22 cellular contexts compared by ENCODE assay signal in genomic region chr4:162111078-162111477, GRCh38. TPM values are rescaled to one million over a fixed set of nuclear protein-coding genes. Genes with fewer than 3 reads are reported as not detected.
DNase-seq lines count a peak whose midpoint lies in the region; ATAC-seq, FAIRE-seq and TF ChIP-seq lines count a peak whose summit lies in the region.
"Had no signal": no experiment of that assay in that cellular context is flagged by ENCODE, and none has a peak within 500 bp of the region (broad histone marks: within the 10 kb centered on the region; RNA-seq: fewer than 3 reads in every experiment).

No MANE protein-coding gene starts in this region.

- H3K4me2 ChIP-seq in IMR-90 (ENCODE audit: low read depth, low read length) (no peak overlapping the region), H1 (ENCODE audit: insufficient read depth in 1 of 2, low read depth in 2 of 2, low read length in 2 of 2) (no peak overlapping the region)
- H3K4me2 ChIP-seq: BLaER1 had no signal

- no TSS peak for BruUV-seq in IMR-90 (replicated peaks; lab: Mats Ljungman, UMichigan)

- H3K36me3 ChIP-seq in IMR-90 (ENCODE audit: control insufficient read depth, insufficient read depth, low read length) = no peaks in the 10 kb centered on the region
- no peaks in the 10 kb centered on the region for H3K36me3 ChIP-seq in H1 (ENCODE audit: control insufficient read depth in 2 of 4, insufficient read depth in 4 of 4, low read length in 3 of 4)
- H3K36me3 ChIP-seq: BE2C, BLaER1 had no signal

- FAIRE-seq in D721Med (lab: Jason Lieb, UNC) (peak; percentile 95), H1 (lab: Jason Lieb, UNC) (no peak)
- FAIRE-seq: GM12891, GM19239 had no signal

- H2BK15ac ChIP-seq in IMR-90 (ENCODE audit: low read depth, low read length) = no peak overlapping the region
- H2BK15ac ChIP-seq in H1 (ENCODE audit: low read length) = no peak overlapping the region

- H4K91ac ChIP-seq in IMR-90 (ENCODE audit: insufficient read depth, low read depth, low read length) (no peak overlapping the region), H1 (replicated peaks; ENCODE audit: insufficient read length, low read length) (no peak overlapping the region)

- H2BK120ac ChIP-seq in IMR-90 (ENCODE audit: low read depth, low read length) = no peak overlapping the region
- no peak overlapping the region for H2BK120ac ChIP-seq in H1 (replicated peaks; ENCODE audit: low read depth, low read length)

- H3K27ac ChIP-seq in IMR-90 (ENCODE audit: insufficient read depth, low read length) (no peak overlapping the region), H1 (ENCODE audit: low read depth, low read length) (no peak overlapping the region)
- H3K27ac ChIP-seq: BLaER1 had no signal

- H3K4me1 Mint-ChIP-seq in chondrocyte (ENCODE audit: low read depth) = no peaks in the 10 kb centered on the region
- H3K4me1 Mint-ChIP-seq: CD14-positive monocyte; CD4-positive, alpha-beta memory T cell; CD4-positive, CD25-positive, alpha-beta regulatory T cell; CD8-positive, alpha-beta memory T cell had no signal

- H4K20me1 ChIP-seq in IMR-90 (ENCODE audit: insufficient read depth, low read length) (no peaks in the 10 kb centered on the region), H1 (replicated peaks in 1 of 2; ENCODE audit: control insufficient read depth in 1 of 2, insufficient read depth in 2 of 2, low read length in 2 of 2) (no peaks in the 10 kb centered on the region)
- H4K20me1 ChIP-seq: BLaER1 had no signal

- H2AK9ac ChIP-seq in IMR-90 (replicated peaks; ENCODE audit: low read depth, low read length, poor library complexity) = no peak overlapping the region

- H3K79me2 ChIP-seq in H1 (ENCODE audit: control insufficient read depth in 1 of 2, insufficient read depth in 2 of 2, low read length in 2 of 2) = no peaks in the 10 kb centered on the region

- H3K27me3 ChIP-seq in IMR-90 (ENCODE audit: control insufficient read depth, insufficient read depth, low read length) (no peaks in the 10 kb centered on the region), H1 (replicated peaks in 1 of 4; ENCODE audit: control insufficient read depth in 3 of 4, extremely low read depth in 1 of 4, insufficient read depth in 3 of 4, low read length in 3 of 4) (no peaks in the 10 kb centered on the region)
- H3K27me3 ChIP-seq: BE2C, BLaER1 had no signal

- H2AK5ac ChIP-seq in IMR-90 (ENCODE audit: low read depth, low read length) = no peak overlapping the region
- H2AK5ac ChIP-seq in H1 (ENCODE audit: low read depth, low read length) = no peak overlapping the region

- POLR2A ChIA-PET in IMR-90 (lab: Charles Lee; ENCODE audit: unreplicated experiment) = no interaction called here
- POLR2A ChIA-PET in H1 (lab: Charles Lee; ENCODE audit: partially characterized antibody) = no interaction called here

- H4K8ac ChIP-seq in IMR-90 (ENCODE audit: low read depth in 2 of 2, low read length in 2 of 2) (no peak overlapping the region), H1 (ENCODE audit: extremely low read depth, insufficient read depth, low read length) (no peak overlapping the region)

- H3K79me1 ChIP-seq in IMR-90 (ENCODE audit: low read depth in 1 of 2, low read length in 2 of 2) (no peaks in the 10 kb centered on the region), H1 (ENCODE audit: low read depth, low read length) (no peaks in the 10 kb centered on the region)

- H3K56ac ChIP-seq in IMR-90 (ENCODE audit: extremely low read depth, insufficient read depth, low read length) (no peak overlapping the region), H1 (replicated peaks; ENCODE audit: insufficient read length, low read depth, low read length) (no peak overlapping the region)

- H3K9me3 Mint-ChIP-seq in chondrocyte (ENCODE audit: low read depth) = no peaks in the 10 kb centered on the region

- H2BK20ac ChIP-seq in IMR-90 (ENCODE audit: low read depth, low read length) = no peak overlapping the region
- H2BK20ac ChIP-seq in H1 (ENCODE audit: low read length) = no peak overlapping the region

- H3K14ac ChIP-seq in IMR-90 (replicated peaks; ENCODE audit: low read depth, low read length) (no peak overlapping the region), H1 (ENCODE audit: insufficient read length) (no peak overlapping the region)

- H2BK12ac ChIP-seq in H1 (ENCODE audit: low read depth, low read length) = no peak overlapping the region

- H3K23ac ChIP-seq in IMR-90 (ENCODE audit: low read depth, low read length) (no peak overlapping the region), H1 (ENCODE audit: insufficient read length) (no peak overlapping the region)

- no CpG with 5 or more reads among the region's 4 CpGs for WGBS in IMR-90 (ENCODE audit: extremely low coverage in 2 of 2, insufficient read length in 1 of 2), 2 experiments
- 96% methylated on average over 4 of the region's 4 CpGs; no CpG with 5 or more reads in 1 of the 2 experiments for WGBS in H1 (ENCODE audit: extremely low coverage in 1 of 2, insufficient coverage in 1 of 2, insufficient read length in 1 of 2, insufficient replicate concordance in 2 of 2, low coverage in 1 of 2, low lambda C conversion rate in 2 of 2, missing lambda C conversion rate in 1 of 2), 2 experiments

- no peak overlapping the region for H4K5ac ChIP-seq in IMR-90 (ENCODE audit: low read depth, low read length)
- no peak overlapping the region for H4K5ac ChIP-seq in H1 (ENCODE audit: insufficient read length, low read depth, low read length)

- H3K9me1 ChIP-seq in IMR-90 (ENCODE audit: insufficient read depth, low read length) = no peaks in the 10 kb centered on the region

- H3K4me3 ChIP-seq in IMR-90 (ENCODE audit: insufficient read depth, low read depth, low read length) (no peak overlapping the region), H1 (ENCODE audit: extremely low read depth in 1 of 4, insufficient read depth in 2 of 4, low read depth in 3 of 4, low read length in 4 of 4) (no peak overlapping the region)
- H3K4me3 ChIP-seq: BLaER1 had no signal

- H3K18ac ChIP-seq in IMR-90 (ENCODE audit: low read depth, low read length) (no peak overlapping the region), H1 (ENCODE audit: extremely low read depth, low read length) (no peak overlapping the region)

- TF ChIP-seq RAD21 in IMR-90 (IDR thresholded peaks at IDR 0.05; ENCODE audit: low read length) (no peak), H1 (IDR thresholded peaks at IDR 0.05 in 1 of 2, conservative IDR thresholded peaks at IDR 0.05 in 1 of 2; ENCODE audit: low read depth in 2 of 2, low read length in 2 of 2) (no peak)

- peaks cover 1% of the 10 kb centered on the region for H3K27me3 Mint-ChIP-seq in chondrocyte (ENCODE audit: low read depth)
- H3K27me3 Mint-ChIP-seq: CD4-positive, alpha-beta memory T cell; CD4-positive, CD25-positive, alpha-beta regulatory T cell; CD8-positive, alpha-beta memory T cell had no signal

- intact Hi-C loops in IMR-90 (cut with micrococcal nuclease) = no loop called here

- H2AFZ ChIP-seq in IMR-90 (replicated peaks; ENCODE audit: low read length, poor library complexity) (no peak overlapping the region), H1 (ENCODE audit: low read length) (no peak overlapping the region)

- ATAC-seq in IMR-90 (ENCODE audit: low read depth) = no peak
- no peak for ATAC-seq in HG03469 (IDR thresholded peaks at IDR 0.05; ENCODE audit: unreplicated experiment)

- no peak overlapping the region for H2BK5ac ChIP-seq in IMR-90 (ENCODE audit: low read depth, low read length, poor library complexity, severe bottlenecking)
- no peak overlapping the region for H2BK5ac ChIP-seq in H1 (ENCODE audit: low read depth, low read length)

- H3K9me3 ChIP-seq in IMR-90 (ENCODE audit: control insufficient read depth, insufficient read depth, low read length) = no peaks in the 10 kb centered on the region
- H3K9me3 ChIP-seq in H1 (ENCODE audit: insufficient read depth in 2 of 2, low read depth in 1 of 2, low read length in 1 of 2) = no peaks in the 10 kb centered on the region
- H3K9me3 ChIP-seq: BE2C, BLaER1 had no signal

- in situ Hi-C loops in IMR-90 (cut with MboI; ENCODE audit: low sequenced_read_pairs) = no loop called here

- no peak for TF ChIP-seq POLR2A in IMR-90 (IDR thresholded peaks at IDR 0.05; ENCODE audit: low read depth, low read length)
- no peak for TF ChIP-seq POLR2A in H1 (IDR thresholded peaks at IDR 0.05; ENCODE audit: control extremely low read depth in 1 of 2, low read depth in 2 of 2, low read length in 2 of 2)

- TF ChIP-seq CTCF in D721Med (IDR thresholded peaks at IDR 0.05; ENCODE audit: insufficient read depth, missing control alignments) = no peak
- no peak for TF ChIP-seq CTCF in IMR-90 (conservative IDR thresholded peaks at IDR 0.05; ENCODE audit: low read depth, low read length)
- TF ChIP-seq CTCF in H1 (IDR thresholded peaks at IDR 0.05; ENCODE audit: control extremely low read depth in 1 of 3, insufficient read depth in 1 of 3, low read depth in 1 of 3, low read length in 3 of 3) = no peak
- no peak for TF ChIP-seq CTCF in chondrocyte (IDR thresholded peaks at IDR 0.05)

- CTCF ChIA-PET in IMR-90 (lab: Yijun Ruan, JAX) = no interaction called here
- CTCF ChIA-PET in H1 (lab: Charles Lee; ENCODE audit: partially characterized antibody) = no interaction called here

- no peaks in the 10 kb centered on the region for H3K23me2 ChIP-seq in H1 (ENCODE audit: low read depth, low read length)

- DNase-seq in D721Med (ENCODE audit: insufficient read length, low spot score) = no peak
- no peak for DNase-seq in IMR-90
- peak; percentile 84 for DNase-seq in NCI-H82 (lab: John Stamatoyannopoulos, UW)
- no peak for DNase-seq in H1 (ENCODE audit: low read depth in 1 of 2, low spot score in 2 of 2)
- DNase-seq in amniotic stem cell (lab: John Stamatoyannopoulos, UW) = no peak
- DNase-seq in chondrocyte (ENCODE audit: low spot score) = no peak
- DNase-seq: 8988T; ACHN; BE2C; C1 segment of cervical spinal cord; CD4-positive, alpha-beta memory T cell; CD4-positive, CD25-positive, alpha-beta regulatory T cell; CD8-positive, alpha-beta memory T cell; COR-L47; DMS79 treated with DMSO at 0.1 percent for 48 hours; GF-D8 had no signal

- no peak overlapping the region for H3K4ac ChIP-seq in IMR-90 (ENCODE audit: low read depth, low read length)
- no peak overlapping the region for H3K4ac ChIP-seq in H1 (replicated peaks; ENCODE audit: insufficient read length, low read depth, low read length)

- H3K36me3 Mint-ChIP-seq in chondrocyte (ENCODE audit: low read depth) = no peaks in the 10 kb centered on the region
- H3K36me3 Mint-ChIP-seq: CD14-positive monocyte; CD4-positive, alpha-beta memory T cell; CD4-positive, CD25-positive, alpha-beta regulatory T cell; CD8-positive, alpha-beta memory T cell had no signal

- TF ChIP-seq EP300 in H1 (IDR thresholded peaks at IDR 0.05; ENCODE audit: borderline replicate concordance in 1 of 2, low read depth in 2 of 2, low read length in 2 of 2) = no peak

- H3K9ac ChIP-seq in IMR-90 (ENCODE audit: low read depth, low read length) (no peak overlapping the region), H1 (replicated peaks in 1 of 4; ENCODE audit: extremely low read depth in 1 of 4, low read depth in 3 of 4, low read length in 3 of 4) (no peak overlapping the region)
- H3K9ac ChIP-seq: BLaER1 had no signal

- H3K27ac Mint-ChIP-seq in chondrocyte (ENCODE audit: unreplicated experiment) = no peak overlapping the region
- H3K27ac Mint-ChIP-seq: CD14-positive monocyte; CD4-positive, alpha-beta memory T cell; CD4-positive, CD25-positive, alpha-beta regulatory T cell; CD8-positive, alpha-beta memory T cell had no signal

- H3K4me3 Mint-ChIP-seq in chondrocyte (ENCODE audit: unreplicated experiment) = no peak overlapping the region
- H3K4me3 Mint-ChIP-seq: CD14-positive monocyte; CD4-positive, alpha-beta memory T cell; CD4-positive, CD25-positive, alpha-beta regulatory T cell; CD8-positive, alpha-beta memory T cell had no signal

- dilution Hi-C loops in IMR-90 (cut with HindIII; ENCODE audit: low sequenced_read_pairs, unreplicated experiment) = no loop called here

- H3K4me1 ChIP-seq in IMR-90 (ENCODE audit: control insufficient read depth, insufficient read depth, low read length) = no peaks in the 10 kb centered on the region
- H3K4me1 ChIP-seq in H1 (replicated peaks in 1 of 4; ENCODE audit: control insufficient read depth in 3 of 4, insufficient read depth in 4 of 4, low read length in 3 of 4) = peaks cover under 1 to 19% (median 7%) of the 10 kb centered on the region in 4 experiments; a peak in 4 of 7 replicates
- H3K4me1 ChIP-seq: BE2C, BLaER1 had no signal

RNA-seq across cellular contexts. Expression of gene FSTL5, which starts 52.7 kb away (rescaled TPM):
- under 0.01 TPM in 2 replicates for total RNA-seq in IMR-90 (2012; rRNA removed)
- not detected in 2 replicates for polyA plus RNA-seq in IMR-90 (2012; rRNA removed)
- 0.01 TPM in 1 of 2 replicates, not detected in the other for polyA plus RNA-seq in IMR-90 (2012; cell fraction: cytosol; rRNA removed)
- polyA plus RNA-seq in IMR-90 (2012; cell fraction: nucleus; rRNA removed; ENCODE audit: low replicate concordance) = not detected in 2 replicates
- 0.19 and 0.32 TPM in 2 replicates for total RNA-seq in H1 (2021; fragmentation: NEBNext Ultra II Directional; extraction: Animal tissue kit (Norgen Biotek cat#: 25700))
- polyA plus RNA-seq in H1 (2011; rRNA removed) = 0.05 and 0.09 TPM in 2 replicates
- 0.09 TPM for polyA plus RNA-seq in H1 (2011; cell fraction: cytosol; rRNA removed)
- polyA plus RNA-seq in H1 (2011; cell fraction: nucleus; rRNA removed) = 0.16 TPM
- 0.24 to 0.46 TPM (median 0.32 TPM) in 4 replicates for polyA plus RNA-seq in H1 (2012, experiment 1 of 2)
- not detected for polyA plus RNA-seq in H1 (2012, experiment 2 of 2)
- polyA plus RNA-seq in H1 (2013, experiment 1 of 2) = 0.41 TPM
- 0.44 TPM for polyA plus RNA-seq in H1 (2013, experiment 2 of 2)
- polyA minus RNA-seq in H1 (2011; rRNA and poly(A)+ RNA removed) = 0.32 and 1.2 TPM in 2 replicates
- not detected for polyA minus RNA-seq in H1 (2011; cell fraction: cytosol; rRNA and poly(A)+ RNA removed)
- 1.3 TPM for polyA minus RNA-seq in H1 (2011; cell fraction: nucleus; rRNA and poly(A)+ RNA removed)
- not detected in 3 replicates for total RNA-seq in chondrocyte
- total RNA-seq: CD4-positive, alpha-beta memory T cell; CD4-positive, CD25-positive, alpha-beta regulatory T cell; CD8-positive, alpha-beta memory T cell had no signal
- polyA plus RNA-seq: AG04450; CD14-positive monocyte; CD4-positive, alpha-beta memory T cell; CD4-positive, CD25-positive, alpha-beta regulatory T cell; CD8-positive, alpha-beta memory T cell had no signal
